Comparison of ENCODE assay signal across 8 cellular contexts in the genomic region with DNA sequence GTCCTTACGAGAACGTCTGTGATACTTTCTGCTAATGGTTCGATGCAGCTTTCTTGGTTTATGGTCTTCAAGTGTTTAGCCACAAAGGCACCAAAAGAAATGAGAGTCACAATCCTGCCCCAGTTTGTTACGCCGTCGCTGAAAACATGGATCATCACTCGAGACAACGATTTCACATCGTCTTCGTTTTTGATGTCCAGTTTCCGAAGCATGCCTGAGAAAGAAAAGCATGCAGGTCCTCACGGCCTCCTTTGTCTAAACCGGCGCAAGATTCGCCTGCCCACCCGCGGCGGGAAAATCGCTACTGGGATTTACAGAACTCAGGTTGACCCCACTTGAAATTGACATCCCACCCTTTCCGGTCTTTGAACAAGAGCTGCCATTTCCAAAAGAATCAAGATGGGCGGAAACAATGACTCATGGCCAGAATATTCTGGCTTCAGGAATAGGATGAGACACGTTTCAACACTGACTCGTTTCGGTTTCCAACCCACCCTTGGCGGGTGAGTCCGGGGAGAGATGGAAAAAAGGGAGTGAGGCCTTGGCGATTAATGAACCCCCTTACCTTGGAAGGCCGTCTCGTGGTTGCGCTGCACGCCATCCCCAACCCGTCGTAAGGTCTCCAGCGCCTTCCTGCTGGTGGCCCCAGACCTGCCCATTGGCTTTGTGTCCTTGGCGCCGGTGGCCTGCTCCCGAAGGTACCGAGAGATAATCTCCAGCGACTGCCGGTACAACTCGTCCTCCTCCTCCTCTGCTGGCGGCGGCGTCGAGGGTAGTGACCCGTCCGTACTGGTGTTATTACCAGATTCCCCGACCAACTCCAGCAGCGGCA. TPM values are rescaled to one million over a fixed set of nuclear protein-coding genes. Genes with fewer than 3 reads are reported as not detected.
A peak's percentile ranks its signal among the peaks of the same experiment; 100 is the strongest.
DNase-seq lines count a peak whose midpoint lies in the region; ATAC-seq and TF ChIP-seq lines count a peak whose summit lies in the region.

No MANE protein-coding gene starts in this region.

- no peak for TF ChIP-seq CTCF in fibroblast of the aortic adventitia (IDR thresholded peaks at IDR 0.05; ENCODE audit: insufficient read depth, low read length)
- no peak for TF ChIP-seq CTCF in nephron progenitor cell (IDR thresholded peaks at IDR 0.05)

- H3K4me3 Mint-ChIP-seq in nephron progenitor cell: peak overlapping the region; percentile 100

- H3K36me3 ChIP-seq in HAP-1 (replicated peaks) (peaks cover 54% of the 10 kb centered on the region), urinary bladder (ENCODE audit: insufficient read depth) (peaks cover 6% of the 10 kb centered on the region)

- no peaks in the 10 kb centered on the region for H3K9me3 Mint-ChIP-seq in nephron progenitor cell

- no peaks in the 10 kb centered on the region for H3K9me3 ChIP-seq in HAP-1

- peaks cover 53% of the 10 kb centered on the region for H3K4me1 Mint-ChIP-seq in nephron progenitor cell

- no peaks in the 10 kb centered on the region for H3K27me3 Mint-ChIP-seq in nephron progenitor cell (ENCODE audit: low read depth, poor library complexity)

- H3K27ac Mint-ChIP-seq in nephron progenitor cell: peak overlapping the region; percentile 100

- H3K27me3 ChIP-seq in HAP-1 (ENCODE audit: low read depth): no peaks in the 10 kb centered on the region

- under 1% methylated on average over 49 of the region's 49 CpGs for WGBS in urinary bladder

- H3K36me3 Mint-ChIP-seq in nephron progenitor cell (ENCODE audit: low read depth): peaks cover 55% of the 10 kb centered on the region

- peak in 10 of 14 donors; percentile 18 to 67 (median 56) for DNase-seq in C1 segment of cervical spinal cord (lab: John Stamatoyannopoulos, UW)
- peak; percentile 60 to 62 for DNase-seq in HAP-1 (ENCODE audit: low spot score in 2 of 2)
- DNase-seq in NCI-H446 treated with DMSO at 0.1 percent for 48 hours (lab: John Stamatoyannopoulos, UW): peak; percentile 25
- peak; percentile 73 to 75 for DNase-seq in activated T-cell treated with anti-CD3 and anti-CD28 coated beads, Interleukin-2, amount 50 U/mL, for 48 hours
- DNase-seq in fibroblast of the aortic adventitia (ENCODE audit: low read depth): peak; percentile 96
- no peak for DNase-seq in nephron progenitor cell

- peak overlapping the region; percentile 90 for H3K4me3 ChIP-seq in HAP-1
- H3K4me3 ChIP-seq in fibroblast of the aortic adventitia (ENCODE audit: low read depth, low read length): peak overlapping the region; percentile 99
- peak overlapping the region; percentile 97 for H3K4me3 ChIP-seq in urinary bladder (ENCODE audit: low read depth, low read length)

- H3K27ac ChIP-seq in urinary bladder (ENCODE audit: low read depth): peak overlapping the region; percentile 100

- H3K4me1 ChIP-seq in HAP-1 (peaks cover 22% of the 10 kb centered on the region), urinary bladder (ENCODE audit: insufficient read depth) (peaks cover 2% of the 10 kb centered on the region)

- ATAC-seq in HG03135 (IDR thresholded peaks at IDR 0.05; ENCODE audit: unreplicated experiment): no peak

- in situ Hi-C loops in HAP-1 (cut with MboI; ENCODE audit: low sequenced_read_pairs): no loop called here

RNA-seq across cellular contexts. Expression of a gene that starts 0.9 kb away (rescaled TPM):
- total RNA-seq in fibroblast of the aortic adventitia (ENCODE audit: low replicate concordance) (130 and 212 TPM in 2 replicates), urinary bladder (160 TPM)
- 225 TPM for polyA plus RNA-seq in urinary bladder

RNA-seq across cellular contexts. Expression of a gene that starts 29.3 kb away (rescaled TPM):
- total RNA-seq in fibroblast of the aortic adventitia (ENCODE audit: low replicate concordance) (11.9 and 13.0 TPM in 2 replicates), urinary bladder (35.5 TPM)
- 144 TPM for polyA plus RNA-seq in urinary bladder

RNA-seq across cellular contexts. Expression of a gene that starts 50.9 kb away (rescaled TPM):
- total RNA-seq in fibroblast of the aortic adventitia (ENCODE audit: low replicate concordance): 82.1 and 156 TPM in 2 replicates
- total RNA-seq in urinary bladder: 107 TPM
- polyA plus RNA-seq in urinary bladder: 152 TPM
